In the genomic region with DNA sequence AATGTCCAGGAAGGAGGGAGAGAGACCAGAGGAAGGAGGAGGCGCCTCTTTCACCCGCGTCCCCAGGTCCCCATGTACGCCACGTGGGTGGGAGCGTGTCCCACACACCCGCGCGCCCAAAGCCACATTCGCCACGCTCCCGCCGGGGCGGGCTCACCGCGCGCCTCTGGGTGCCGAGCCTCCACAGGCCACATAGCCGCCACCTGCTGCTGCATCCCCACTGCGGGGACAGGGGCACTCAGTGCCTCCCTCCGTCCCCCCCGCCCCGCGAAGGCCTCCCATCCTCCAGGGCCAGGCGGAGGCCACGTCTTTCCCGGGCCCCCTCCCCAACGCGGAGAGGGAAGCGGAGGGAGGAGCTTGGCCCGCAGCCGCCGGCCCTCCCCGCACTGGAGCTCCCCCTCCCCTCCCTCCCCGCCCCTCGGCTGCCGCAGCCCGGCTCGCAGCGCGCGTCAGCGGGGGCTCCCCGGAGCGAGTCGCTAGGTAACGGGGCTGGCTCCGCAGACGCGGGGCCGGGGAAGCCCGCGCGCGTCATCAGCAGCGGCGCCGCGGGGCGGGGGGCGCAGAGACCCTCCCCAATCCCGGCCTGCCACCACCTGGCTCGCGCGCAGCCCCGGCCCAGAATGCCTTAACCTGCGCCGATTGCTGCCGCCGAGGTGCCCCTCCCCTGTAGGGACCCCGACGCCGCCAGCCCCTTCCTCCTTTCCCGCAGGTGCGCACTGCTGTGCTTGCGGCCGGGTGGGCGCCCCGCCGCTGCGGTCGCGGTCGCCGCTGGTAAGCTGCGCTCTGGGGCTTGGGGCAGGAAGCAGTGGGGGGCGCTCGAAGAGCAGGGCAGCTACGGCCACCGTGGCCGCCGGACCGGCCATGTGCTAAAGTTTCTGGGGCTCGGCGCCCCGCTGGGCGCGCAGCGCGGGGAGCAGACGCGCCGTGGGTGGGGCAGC, we compare ENCODE assay signal across 10 cellular contexts. TPM values are rescaled to one million over a fixed set of nuclear protein-coding genes. Genes with fewer than 3 reads are reported as not detected.
DNase-seq lines count a peak whose midpoint lies in the region; ATAC-seq and TF ChIP-seq lines count a peak whose summit lies in the region.
"Had no signal": no experiment of that assay in that cellular context is flagged by ENCODE, and none has a peak within 500 bp of the region (broad histone marks: within the 10 kb centered on the region; RNA-seq: fewer than 3 reads in every experiment).

No MANE protein-coding gene starts in this region.

- H3K4me3 ChIP-seq in kidney epithelial cell (ENCODE audit: low read depth, low read length): peak overlapping the region; percentile 32
- H3K4me3 ChIP-seq: lung had no signal

- TF ChIP-seq CTCF in GM13977 (IDR thresholded peaks at IDR 0.05; ENCODE audit: extremely low read depth, insufficient read depth, missing control alignments): no peak
- no peak for TF ChIP-seq CTCF in kidney epithelial cell (IDR thresholded peaks at IDR 0.05; ENCODE audit: insufficient read depth, low read length, poor library complexity, severe bottlenecking)

- peak; percentile 22 for DNase-seq in AG20443 (ENCODE audit: low spot score)
- peak; percentile 52 for DNase-seq in GM13977 (ENCODE audit: low spot score)
- DNase-seq in kidney epithelial cell (ENCODE audit: low read depth): no peak
- no peak for DNase-seq in NCI-H446 (lab: John Stamatoyannopoulos, UW)
- no peak for DNase-seq in NCI-H510A (lab: John Stamatoyannopoulos, UW)
- no peak for DNase-seq in ureter (ENCODE audit: low spot score)
- DNase-seq: stimulated activated CD4-positive, alpha-beta T cell treated with anti-CD3 and anti-CD28 coated beads, Interleukin-15, amount 100 ng/mL, for 24 hours had no signal

- ATAC-seq in SK-N-SH treated with all-trans-retinoic acid at 6 μM for 48 hours: peak; percentile 31; the same call in 2 of the 3 replicates
- no peak for ATAC-seq in GM21786 (IDR thresholded peaks at IDR 0.05; ENCODE audit: unreplicated experiment)

- H3K36me3 ChIP-seq in kidney epithelial cell (ENCODE audit: control insufficient read depth, insufficient read depth, low read length): no peaks in the 10 kb centered on the region

- peaks cover 36% of the 10 kb centered on the region for H3K27me3 ChIP-seq in kidney epithelial cell (ENCODE audit: control insufficient read depth, insufficient read depth, low read length)

- in situ Hi-C loops in GM13977 (cut with MboI; ENCODE audit: low pct_unique_long_range_greater_than_20kb, low sequenced_read_pairs, unreplicated experiment): no loop called here

TF ChIP-seq in SK-N-SH treated with all-trans-retinoic acid at 6 μM for 48 hours, 23 proteins besides CTCF, POLR2A, EP300 and RAD21:
- TF ChIP-seq, protein P1, sequence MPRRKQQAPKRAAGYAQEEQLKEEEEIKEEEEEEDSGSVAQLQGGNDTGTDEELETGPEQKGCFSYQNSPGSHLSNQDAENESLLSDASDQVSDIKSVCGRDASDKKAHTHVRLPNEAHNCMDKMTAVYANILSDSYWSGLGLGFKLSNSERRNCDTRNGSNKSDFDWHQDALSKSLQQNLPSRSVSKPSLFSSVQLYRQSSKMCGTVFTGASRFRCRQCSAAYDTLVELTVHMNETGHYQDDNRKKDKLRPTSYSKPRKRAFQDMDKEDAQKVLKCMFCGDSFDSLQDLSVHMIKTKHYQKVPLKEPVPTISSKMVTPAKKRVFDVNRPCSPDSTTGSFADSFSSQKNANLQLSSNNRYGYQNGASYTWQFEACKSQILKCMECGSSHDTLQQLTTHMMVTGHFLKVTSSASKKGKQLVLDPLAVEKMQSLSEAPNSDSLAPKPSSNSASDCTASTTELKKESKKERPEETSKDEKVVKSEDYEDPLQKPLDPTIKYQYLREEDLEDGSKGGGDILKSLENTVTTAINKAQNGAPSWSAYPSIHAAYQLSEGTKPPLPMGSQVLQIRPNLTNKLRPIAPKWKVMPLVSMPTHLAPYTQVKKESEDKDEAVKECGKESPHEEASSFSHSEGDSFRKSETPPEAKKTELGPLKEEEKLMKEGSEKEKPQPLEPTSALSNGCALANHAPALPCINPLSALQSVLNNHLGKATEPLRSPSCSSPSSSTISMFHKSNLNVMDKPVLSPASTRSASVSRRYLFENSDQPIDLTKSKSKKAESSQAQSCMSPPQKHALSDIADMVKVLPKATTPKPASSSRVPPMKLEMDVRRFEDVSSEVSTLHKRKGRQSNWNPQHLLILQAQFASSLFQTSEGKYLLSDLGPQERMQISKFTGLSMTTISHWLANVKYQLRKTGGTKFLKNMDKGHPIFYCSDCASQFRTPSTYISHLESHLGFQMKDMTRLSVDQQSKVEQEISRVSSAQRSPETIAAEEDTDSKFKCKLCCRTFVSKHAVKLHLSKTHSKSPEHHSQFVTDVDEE (CRISPR knock-in tag; IDR thresholded peaks at IDR 0.05): no peak
- no peak for TF ChIP-seq TOX (CRISPR knock-in tag; IDR thresholded peaks at IDR 0.05; ENCODE audit: borderline replicate concordance)
- TF ChIP-seq ESRRG (CRISPR knock-in tag; IDR thresholded peaks at IDR 0.05): no peak
- TF ChIP-seq BACH2 (CRISPR knock-in tag; IDR thresholded peaks at IDR 0.05; ENCODE audit: borderline replicate concordance): no peak
- TF ChIP-seq ZC3H10 (CRISPR knock-in tag; IDR thresholded peaks at IDR 0.05): no peak
- TF ChIP-seq, protein P2, sequence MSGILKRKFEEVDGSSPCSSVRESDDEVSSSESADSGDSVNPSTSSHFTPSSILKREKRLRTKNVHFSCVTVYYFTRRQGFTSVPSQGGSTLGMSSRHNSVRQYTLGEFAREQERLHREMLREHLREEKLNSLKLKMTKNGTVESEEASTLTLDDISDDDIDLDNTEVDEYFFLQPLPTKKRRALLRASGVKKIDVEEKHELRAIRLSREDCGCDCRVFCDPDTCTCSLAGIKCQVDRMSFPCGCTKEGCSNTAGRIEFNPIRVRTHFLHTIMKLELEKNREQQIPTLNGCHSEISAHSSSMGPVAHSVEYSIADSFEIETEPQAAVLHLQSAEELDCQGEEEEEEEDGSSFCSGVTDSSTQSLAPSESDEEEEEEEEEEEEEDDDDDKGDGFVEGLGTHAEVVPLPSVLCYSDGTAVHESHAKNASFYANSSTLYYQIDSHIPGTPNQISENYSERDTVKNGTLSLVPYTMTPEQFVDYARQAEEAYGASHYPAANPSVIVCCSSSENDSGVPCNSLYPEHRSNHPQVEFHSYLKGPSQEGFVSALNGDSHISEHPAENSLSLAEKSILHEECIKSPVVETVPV (CRISPR knock-in tag; IDR thresholded peaks at IDR 0.05): no peak
- no peak for TF ChIP-seq ZNF70 (CRISPR knock-in tag; IDR thresholded peaks at IDR 0.05)
- TF ChIP-seq, protein P3, sequence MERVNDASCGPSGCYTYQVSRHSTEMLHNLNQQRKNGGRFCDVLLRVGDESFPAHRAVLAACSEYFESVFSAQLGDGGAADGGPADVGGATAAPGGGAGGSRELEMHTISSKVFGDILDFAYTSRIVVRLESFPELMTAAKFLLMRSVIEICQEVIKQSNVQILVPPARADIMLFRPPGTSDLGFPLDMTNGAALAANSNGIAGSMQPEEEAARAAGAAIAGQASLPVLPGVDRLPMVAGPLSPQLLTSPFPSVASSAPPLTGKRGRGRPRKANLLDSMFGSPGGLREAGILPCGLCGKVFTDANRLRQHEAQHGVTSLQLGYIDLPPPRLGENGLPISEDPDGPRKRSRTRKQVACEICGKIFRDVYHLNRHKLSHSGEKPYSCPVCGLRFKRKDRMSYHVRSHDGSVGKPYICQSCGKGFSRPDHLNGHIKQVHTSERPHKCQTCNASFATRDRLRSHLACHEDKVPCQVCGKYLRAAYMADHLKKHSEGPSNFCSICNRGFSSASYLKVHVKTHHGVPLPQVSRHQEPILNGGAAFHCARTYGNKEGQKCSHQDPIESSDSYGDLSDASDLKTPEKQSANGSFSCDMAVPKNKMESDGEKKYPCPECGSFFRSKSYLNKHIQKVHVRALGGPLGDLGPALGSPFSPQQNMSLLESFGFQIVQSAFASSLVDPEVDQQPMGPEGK (CRISPR knock-in tag; IDR thresholded peaks at IDR 0.05; ENCODE audit: borderline replicate concordance): no peak

RNA-seq across cellular contexts. Expression of a gene that starts 0.5 kb away (rescaled TPM):
- total RNA-seq in kidney epithelial cell: 0.27 and 0.50 TPM in 2 replicates
- total RNA-seq in ureter: not detected

Comparison
In these comparisons a context has a peak if more than half of its experiments do, and no peak if none do; other contexts are left out.
1. DNase-seq: peak in AG20443 (single experiment) and GM13977 (single experiment); none in kidney epithelial cell (single experiment), NCI-H446 (0 of 2), NCI-H510A (single experiment) and ureter (single experiment).